Comparison of ENCODE assay signal across 15 cellular contexts in the genomic region with DNA sequence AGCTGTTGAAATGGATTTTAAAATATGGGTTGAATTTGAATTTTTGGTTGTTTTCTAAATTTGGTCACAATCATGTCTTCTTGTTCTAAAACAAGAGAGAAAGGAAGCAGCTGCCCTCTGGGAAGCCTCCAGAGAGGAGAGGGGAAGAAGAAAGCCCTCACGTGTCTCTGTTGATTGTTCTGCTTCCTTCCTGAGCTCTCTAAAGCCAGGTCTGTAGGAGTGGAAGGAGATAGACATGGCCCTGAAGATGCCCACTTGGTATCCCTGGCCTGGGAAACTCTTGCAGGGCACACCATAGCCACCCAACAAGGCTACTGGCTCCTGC. TPM values are rescaled to one million over a fixed set of nuclear protein-coding genes. Genes with fewer than 3 reads are reported as not detected.
DNase-seq lines count a peak whose midpoint lies in the region; FAIRE-seq and TF ChIP-seq lines count a peak whose summit lies in the region.
"Had no signal": no experiment of that assay in that cellular context is flagged by ENCODE, and none has a peak within 500 bp of the region (broad histone marks: within the 10 kb centered on the region; RNA-seq: fewer than 3 reads in every experiment).

No MANE protein-coding gene starts in this region.

- no peak for DNase-seq in HFFc6
- no peak for DNase-seq in SJCRH30
- DNase-seq in kidney: no peak
- DNase-seq in HuH-7 (ENCODE audit: low spot score): no peak
- DNase-seq in activated naive CD4-positive, alpha-beta T cell treated with Interleukin-2 at 50 U/mL for 16 hours: no peak
- DNase-seq in GM13977 (ENCODE audit: low spot score): no peak
- no peak for DNase-seq in activated CD4-positive, alpha-beta T cell treated with anti-CD3 and anti-CD28 coated beads for 4 hours
- DNase-seq: activated naive CD4-positive, alpha-beta T cell treated with anti-CD3 and anti-CD28 coated beads for 36 hours; CD4-positive, alpha-beta T cell; NCI-H146; NCI-H526 treated with DMSO at 0.1 percent for 48 hours; stimulated activated CD4-positive, alpha-beta T cell treated with anti-CD3 and anti-CD28 coated beads, Interleukin-2, amount 100 ng/mL, for 48 hours had no signal

- peaks cover 12% of the 10 kb centered on the region for H3K27me3 Mint-ChIP-seq in HFFc6 (ENCODE audit: insufficient read depth)

- in situ Hi-C loops in GM13977 (cut with MboI; ENCODE audit: low pct_unique_long_range_greater_than_20kb, low sequenced_read_pairs, unreplicated experiment): loop anchor here (25.0 kb wide), 1 partner anchor 270 kb away; no protein-coding TSS in a partner anchor

- H3K4me1 ChIP-seq in SJCRH30 (peaks cover 24% of the 10 kb centered on the region), kidney (ENCODE audit: control insufficient read depth in 1 of 2, insufficient read depth in 1 of 2, low read depth in 1 of 2, low read length in 2 of 2) (peaks cover 4 to 10% of the 10 kb centered on the region in 2 donors)

- no peak for FAIRE-seq in kidney (lab: Jason Lieb, UNC)

- H3K27me3 ChIP-seq in SJCRH30: no peaks in the 10 kb centered on the region
- H3K27me3 ChIP-seq: cardiac muscle cell had no signal

- H3K27ac ChIP-seq in SJCRH30 (peak overlapping the region; percentile 30; the same call in 1 of the 2 replicates), kidney (ENCODE audit: low read depth in 2 of 2, low read length in 2 of 2) (peak overlapping the region; percentile 18 to 35), skin epidermis (peak overlapping the region in 19 of 21 experiments; percentile 6 to 77 (median 59))
- H3K27ac ChIP-seq: cardiac muscle cell had no signal

- no peaks in the 10 kb centered on the region for H3K9me3 Mint-ChIP-seq in HFFc6
- H3K9me3 Mint-ChIP-seq: activated naive CD4-positive, alpha-beta T cell treated with anti-CD3 and anti-CD28 coated beads for 36 hours; CD4-positive, alpha-beta T cell; memory B cell had no signal

- H3K27ac Mint-ChIP-seq in HFFc6: peak overlapping the region; percentile 68
- H3K27ac Mint-ChIP-seq: activated naive CD4-positive, alpha-beta T cell treated with anti-CD3 and anti-CD28 coated beads for 36 hours; CD4-positive, alpha-beta T cell; memory B cell had no signal

- intact Hi-C loops in kidney (cut with DNase I): loop anchor here (10.0 kb wide), 1 partner anchor 128 kb away; no protein-coding TSS in a partner anchor

- no peak overlapping the region for H3K4me3 Mint-ChIP-seq in HFFc6
- H3K4me3 Mint-ChIP-seq: activated naive CD4-positive, alpha-beta T cell treated with anti-CD3 and anti-CD28 coated beads for 36 hours; CD4-positive, alpha-beta T cell; memory B cell had no signal

- H3K4me1 Mint-ChIP-seq in HFFc6 (ENCODE audit: low read depth): peaks cover 52% of the 10 kb centered on the region
- H3K4me1 Mint-ChIP-seq: memory B cell had no signal

- H3K9me3 ChIP-seq in SJCRH30 (replicated peaks): no peaks in the 10 kb centered on the region
- no peaks in the 10 kb centered on the region for H3K9me3 ChIP-seq in kidney (ENCODE audit: control insufficient read depth in 1 of 2, low read length in 2 of 2)

- H3K36me3 Mint-ChIP-seq in HFFc6 (ENCODE audit: low read depth): no peaks in the 10 kb centered on the region
- H3K36me3 Mint-ChIP-seq: memory B cell had no signal

- H3K4me3 ChIP-seq in SJCRH30 (no peak overlapping the region), kidney (ENCODE audit: low read length in 2 of 2) (no peak overlapping the region), skin epidermis (no peak overlapping the region)
- H3K4me3 ChIP-seq: cardiac muscle cell had no signal

- no peak overlapping the region for H3K9ac ChIP-seq in kidney (ENCODE audit: low read length in 2 of 2)

- no peak for TF ChIP-seq CTCF in HFFc6 (IDR thresholded peaks at IDR 0.05)
- TF ChIP-seq CTCF in kidney (IDR thresholded peaks at IDR 0.05; ENCODE audit: borderline replicate concordance, extremely low read depth, insufficient read depth): no peak
- no peak for TF ChIP-seq CTCF in GM13977 (IDR thresholded peaks at IDR 0.05; ENCODE audit: extremely low read depth, insufficient read depth, missing control alignments)

- H3K36me3 ChIP-seq in SJCRH30 (no peaks in the 10 kb centered on the region), kidney (ENCODE audit: control insufficient read depth in 1 of 2, insufficient read depth in 2 of 2, low read length in 2 of 2) (no peaks in the 10 kb centered on the region)
- H3K36me3 ChIP-seq: cardiac muscle cell had no signal

RNA-seq across cellular contexts. Expression of a gene that starts 59.6 kb away (rescaled TPM):
- under 1 TPM in 4 of 6 experiments, not detected in 2; 0.07 to 0.32 (median 0.15) TPM for total RNA-seq in HFFc6 (2021; fragmentation: NEBNext Ultra II Directional; extraction: Animal tissue kit (Norgen Biotek cat#: 25700))
- 2.2 and 2.7 TPM in 2 replicates for total RNA-seq in SJCRH30 (2014; rRNA removed; shearing (Covaris generic))
- 10.8 TPM for total RNA-seq in kidney
- polyA plus RNA-seq in kidney (ENCODE audit: insufficient read depth, low read depth, low replicate concordance): 3.6 TPM
